ENCODE assay signal across 8 cellular contexts in genomic region chr2:237474511-237474911, GRCh38. TPM values are rescaled to one million over a fixed set of nuclear protein-coding genes. Genes with fewer than 3 reads are reported as not detected.
DNase-seq lines count a peak whose midpoint lies in the region; ATAC-seq and TF ChIP-seq lines count a peak whose summit lies in the region.

No MANE protein-coding gene starts in this region.

- H3K79me2 ChIP-seq in HCT116 (ENCODE audit: insufficient read depth, low read length): no peaks in the 10 kb centered on the region

- H3K4me2 ChIP-seq in HCT116 (ENCODE audit: low read length): peak overlapping the region; percentile 83

- H3K36me3 Mint-ChIP-seq in activated T-helper 2 cell treated with anti-CD3 and anti-CD28 coated beads, Interferon-gamma antibody, Interleukin-2, Interleukin-4, amounts not matched to agents 10 μg/mL and 5 μg/mL and 100 μg/mL, durations not matched to agents 14 hours and 24 hours and 36 hours (ENCODE audit: low read depth): no peaks in the 10 kb centered on the region

- TF ChIP-seq RAD21 in HCT116 (IDR thresholded peaks at IDR 0.05; ENCODE audit: low read depth): no peak

- H3K9me3 ChIP-seq in HCT116 (ENCODE audit: control insufficient read depth in 1 of 2, insufficient read depth in 1 of 2, low read depth in 1 of 2, low read length in 2 of 2) (no peaks in the 10 kb centered on the region), right atrium auricular region (no peaks in the 10 kb centered on the region), skeletal muscle tissue (ENCODE audit: control insufficient read depth in 3 of 3, low read length in 3 of 3) (no peaks in the 10 kb centered on the region)

- H3K27me3 ChIP-seq in HCT116 (ENCODE audit: insufficient read depth, low read length) (no peaks in the 10 kb centered on the region), right atrium auricular region (no peaks in the 10 kb centered on the region), skeletal muscle tissue (ENCODE audit: control insufficient read depth in 3 of 3, insufficient read depth in 3 of 3, low read length in 3 of 3) (peaks cover 0 to 7% (median 2%) of the 10 kb centered on the region in 3 donors)

- H3K36me3 ChIP-seq in HCT116 (ENCODE audit: control insufficient read depth in 1 of 2, insufficient read depth in 2 of 2, low read length in 2 of 2) (no peaks in the 10 kb centered on the region), right atrium auricular region (no peaks in the 10 kb centered on the region), skeletal muscle tissue (ENCODE audit: control insufficient read depth in 3 of 3, insufficient read depth in 3 of 3, low read length in 3 of 3) (no peaks in the 10 kb centered on the region)

- TSS peak; percentile 98 for BruUV-seq in HCT116 (replicated peaks; lab: Mats Ljungman, UMichigan)

- POLR2A ChIA-PET in HCT116 (lab: Charles Lee): no interaction called here

- no peaks in the 10 kb centered on the region for H3K9me3 Mint-ChIP-seq in activated T-helper 2 cell treated with anti-CD3 and anti-CD28 coated beads, Interferon-gamma antibody, Interleukin-2, Interleukin-4, amounts not matched to agents 10 μg/mL and 5 μg/mL and 100 μg/mL, durations not matched to agents 14 hours and 24 hours and 36 hours

- ATAC-seq in HCT116 (no peak), HG03442 (IDR thresholded peaks at IDR 0.05; ENCODE audit: unreplicated experiment) (no peak)

- RAD21 ChIA-PET in HCT116 (lab: Charles Lee; ENCODE audit: low non-redundant PET in 1 of 2, low total read pairs in 2 of 2, uncharacterized antibody in 2 of 2, unreplicated experiment in 2 of 2): no interaction called here

- DNase-seq in HCT116 (ENCODE audit: low read depth, low spot score): no peak
- DNase-seq in activated T-helper 2 cell treated with anti-CD3 and anti-CD28 coated beads, Interferon-gamma antibody, Interleukin-2, Interleukin-4, amounts not matched to agents 10 μg/mL and 5 μg/mL and 100 μg/mL, durations not matched to agents 14 hours and 24 hours and 36 hours (ENCODE audit: low spot score): no peak
- no peak for DNase-seq in right atrium auricular region (ENCODE audit: low spot score)
- DNase-seq in NCI-H1436 treated with DMSO at 0.1 percent for 48 hours (lab: John Stamatoyannopoulos, UW): no peak
- DNase-seq in NCI-H146 treated with DMSO at 0.1 percent for 48 hours (lab: John Stamatoyannopoulos, UW; ENCODE audit: unreplicated experiment): no peak
- no peak for DNase-seq in 8988T

- intact Hi-C loops in HCT116 (cut with micrococcal nuclease): no loop called here
- intact Hi-C loops in activated T-helper 2 cell treated with anti-CD3 and anti-CD28 coated beads, Interferon-gamma antibody, Interleukin-2, Interleukin-4, amounts not matched to agents 10 μg/mL and 5 μg/mL and 100 μg/mL, durations not matched to agents 14 hours and 24 hours and 36 hours (cut with micrococcal nuclease): loop anchor here (2.0 kb wide), 2 partner anchors 34 to 42 kb away; no protein-coding TSS in a partner anchor

- H4K20me1 ChIP-seq in HCT116 (ENCODE audit: insufficient read depth): no peaks in the 10 kb centered on the region

- peaks cover 27% of the 10 kb centered on the region for H3K27me3 Mint-ChIP-seq in activated T-helper 2 cell treated with anti-CD3 and anti-CD28 coated beads, Interferon-gamma antibody, Interleukin-2, Interleukin-4, amounts not matched to agents 10 μg/mL and 5 μg/mL and 100 μg/mL, durations not matched to agents 14 hours and 24 hours and 36 hours (ENCODE audit: low read depth)

- peaks cover 3 to 24% of the 10 kb centered on the region in 2 experiments; a peak in 3 of 4 replicates for H3K4me1 ChIP-seq in HCT116 (ENCODE audit: control insufficient read depth in 1 of 2, insufficient read depth in 2 of 2, low read length in 2 of 2)
- H3K4me1 ChIP-seq in right atrium auricular region: peaks cover 3 to 38% of the 10 kb centered on the region in 2 donors
- H3K4me1 ChIP-seq in skeletal muscle tissue (ENCODE audit: control insufficient read depth in 3 of 3, insufficient read depth in 3 of 3, low read length in 3 of 3): peaks cover 14 to 37% (median 33%) of the 10 kb centered on the region in 3 donors

- peaks cover 16% of the 10 kb centered on the region for H3K4me1 Mint-ChIP-seq in activated T-helper 2 cell treated with anti-CD3 and anti-CD28 coated beads, Interferon-gamma antibody, Interleukin-2, Interleukin-4, amounts not matched to agents 10 μg/mL and 5 μg/mL and 100 μg/mL, durations not matched to agents 14 hours and 24 hours and 36 hours (ENCODE audit: low read depth)

- H3K27ac Mint-ChIP-seq in activated T-helper 2 cell treated with anti-CD3 and anti-CD28 coated beads, Interferon-gamma antibody, Interleukin-2, Interleukin-4, amounts not matched to agents 10 μg/mL and 5 μg/mL and 100 μg/mL, durations not matched to agents 14 hours and 24 hours and 36 hours: peak overlapping the region; percentile 87

- TF ChIP-seq CTCF in HCT116 (IDR thresholded peaks at IDR 0.05 in 2 of 3, conservative IDR thresholded peaks at IDR 0.05 in 1 of 3; ENCODE audit: borderline replicate concordance in 1 of 3, insufficient read depth in 1 of 3, low read depth in 2 of 3, low read length in 2 of 3): no peak
- no peak for TF ChIP-seq CTCF in right atrium auricular region (IDR thresholded peaks at IDR 0.05)

- H3K9me2 ChIP-seq in HCT116 (ENCODE audit: insufficient read depth): no peaks in the 10 kb centered on the region

- H2AFZ ChIP-seq in HCT116 (ENCODE audit: low read depth, low read length, poor library complexity, severe bottlenecking): no peak overlapping the region

- H3K9ac ChIP-seq in HCT116 (ENCODE audit: low read length) (peak overlapping the region; percentile 83), skeletal muscle tissue (ENCODE audit: low read depth in 1 of 3, low read length in 3 of 3) (peak overlapping the region; percentile 85 to 90 (median 85))

- H3K4me3 ChIP-seq in HCT116 (replicated peaks in 1 of 2; ENCODE audit: low read depth in 1 of 2, low read length in 2 of 2) (peak overlapping the region; percentile 63 to 70), right atrium auricular region (peak overlapping the region; percentile 72 to 74), skeletal muscle tissue (ENCODE audit: low read length in 3 of 3) (peak overlapping the region; percentile 65 to 73 (median 70))

- H3K27ac ChIP-seq in HCT116 (ENCODE audit: low read depth, low read length): peak overlapping the region; percentile 75
- H3K27ac ChIP-seq in right atrium auricular region: peak overlapping the region; percentile 96 to 98
- peak overlapping the region; percentile 84 for H3K27ac ChIP-seq in skeletal muscle tissue (ENCODE audit: low read depth, low read length)

- CTCF ChIA-PET in HCT116 (lab: Charles Lee): interaction anchor here (1.0 to 2.4 kb wide), 3 partner anchors 30 to 98 kb away, joined by 3 to 15 read pairs (median 11); no protein-coding TSS in a partner anchor

- no peak for TF ChIP-seq POLR2A in HCT116 (IDR thresholded peaks at IDR 0.05; ENCODE audit: borderline replicate concordance, extremely low read depth, insufficient read depth, insufficient read length)

- H3K4me3 Mint-ChIP-seq in activated T-helper 2 cell treated with anti-CD3 and anti-CD28 coated beads, Interferon-gamma antibody, Interleukin-2, Interleukin-4, amounts not matched to agents 10 μg/mL and 5 μg/mL and 100 μg/mL, durations not matched to agents 14 hours and 24 hours and 36 hours (ENCODE audit: low read depth): peak overlapping the region; percentile 84

TF ChIP-seq in HCT116, 20 proteins besides CTCF, POLR2A, EP300 and RAD21 (continues in another document):
- no peak for TF ChIP-seq POLR2AphosphoS5 (IDR thresholded peaks at IDR 0.05; ENCODE audit: low read depth, low read length)
- no peak for TF ChIP-seq ZNF274 (IDR thresholded peaks at IDR 0.05; ENCODE audit: low read depth, low read length)
- no peak for TF ChIP-seq EZH2phosphoT487 (IDR thresholded peaks at IDR 0.05; ENCODE audit: borderline replicate concordance)
- no peak for TF ChIP-seq TCF7L2 (IDR thresholded peaks at IDR 0.05; ENCODE audit: borderline replicate concordance, extremely low read depth, insufficient read depth, insufficient read length)
- TF ChIP-seq FOSL1 (IDR thresholded peaks at IDR 0.05; ENCODE audit: low read depth): no peak
- no peak for TF ChIP-seq EGR1 (IDR thresholded peaks at IDR 0.05; ENCODE audit: low read depth)
- TF ChIP-seq YY1 (IDR thresholded peaks at IDR 0.05; ENCODE audit: extremely low read depth, insufficient replicate concordance, low read depth, low read length): no peak
- TF ChIP-seq JUND (IDR thresholded peaks at IDR 0.05): no peak
- TF ChIP-seq CBX3 (IDR thresholded peaks at IDR 0.05; ENCODE audit: low read depth): no peak
- TF ChIP-seq SRF (IDR thresholded peaks at IDR 0.05; ENCODE audit: low read depth): no peak
- no peak for TF ChIP-seq SIN3A (IDR thresholded peaks at IDR 0.05; ENCODE audit: low read depth)
- no peak for TF ChIP-seq CEBPB (IDR thresholded peaks at IDR 0.05; ENCODE audit: low read depth)
- TF ChIP-seq ZBTB33 (IDR thresholded peaks at IDR 0.05; ENCODE audit: extremely low read depth, insufficient replicate concordance, low read length): no peak
- TF ChIP-seq ELF1 (IDR thresholded peaks at IDR 0.05; ENCODE audit: borderline replicate concordance, low read depth): no peak

RNA-seq across cellular contexts. Expression of gene MLPH, which starts 12.5 kb away (rescaled TPM):
- total RNA-seq in HCT116 (2021; ENCODE audit: unreplicated experiment): 81.4 TPM
- 104 and 111 TPM in 2 replicates for polyA plus RNA-seq in HCT116 (2012)
- not detected in 2 replicates for total RNA-seq in activated T-helper 2 cell treated with anti-CD3 and anti-CD28 coated beads, Interferon-gamma antibody, Interleukin-2, Interleukin-4, amounts not matched to agents 10 μg/mL and 5 μg/mL and 100 μg/mL, durations not matched to agents 14 hours and 24 hours and 36 hours
- total RNA-seq in right atrium auricular region: 100 to 1,000 TPM in 1 of 2 donors, 10 to 100 TPM in 1; 27.1 to 108 TPM
- not detected for total RNA-seq in skeletal muscle tissue

Comparison
In these comparisons a context has a peak if more than half of its experiments do, and no peak if none do; other contexts are left out.
1. RNA of gene MLPH, which starts 12.5 kb away (total RNA-seq): 27.1 to 108 TPM in right atrium auricular region and 81.4 TPM in HCT116 (single experiment); not detected in activated T-helper 2 cell treated with anti-CD3 and anti-CD28 coated beads, Interferon-gamma antibody, Interleukin-2, Interleukin-4, amounts not matched to agents 10 μg/mL and 5 μg/mL and 100 μg/mL, durations not matched to agents 14 hours and 24 hours and 36 hours and not detected in skeletal muscle tissue (single experiment); every median in the first group is over 10 times any median in the second.
2. Peak in every context shown above with its lines, with median percentiles within 50 percentile points of each other: H3K27ac ChIP-seq and H3K4me3 ChIP-seq.